In the genomic region with DNA sequence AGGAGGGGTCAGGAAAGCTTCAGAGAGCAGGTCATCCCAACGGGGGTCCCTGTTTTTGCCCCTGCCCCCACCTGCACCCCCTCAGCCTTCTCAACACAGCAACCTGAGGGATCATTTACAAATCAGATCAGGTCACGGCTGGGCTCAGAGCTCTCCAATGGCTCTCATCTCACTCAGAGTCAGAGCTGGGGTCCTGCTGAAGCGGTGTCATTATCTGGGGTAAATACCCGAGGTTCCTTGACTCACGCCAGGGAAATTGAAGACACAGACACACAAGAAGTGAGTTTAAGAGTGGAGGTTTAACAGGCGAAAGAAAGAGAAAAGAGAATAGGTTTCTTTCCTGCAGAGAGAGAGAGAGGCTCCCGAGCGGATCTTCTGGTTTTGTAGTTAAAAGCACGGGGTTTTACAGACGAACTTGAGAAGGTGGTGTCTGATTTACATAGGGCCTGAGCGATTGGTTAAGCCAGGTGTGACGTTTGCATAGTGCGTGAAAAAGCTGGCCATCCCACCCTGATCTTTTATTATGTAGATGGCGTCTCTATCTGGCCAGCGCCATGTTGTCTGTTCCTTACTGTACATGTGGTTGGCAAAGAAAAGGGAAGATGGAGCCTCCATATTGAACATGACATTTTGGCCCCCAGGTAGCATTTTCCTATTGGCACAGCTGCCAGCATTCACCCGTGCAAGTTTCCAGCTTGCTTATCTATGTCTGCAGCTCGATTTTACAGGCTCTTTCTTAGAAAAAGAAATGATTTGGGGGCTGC, we compare ENCODE assay signal across 1 cellular context.
TF ChIP-seq lines count a peak whose summit lies in the region.

No MANE protein-coding gene starts in this region.

TF ChIP-seq in GM23338, 12 proteins besides CTCF, POLR2A, EP300 and RAD21 (continued from another document):
- TF ChIP-seq REST (IDR thresholded peaks at IDR 0.05; ENCODE audit: unreplicated experiment), result no peak
TF ChIP-seq in GM23338: peak in this region for 2.
